In genomic region chr13:78785764-78786163, GRCh38 we compare ENCODE assay signal across 36 cellular contexts.
"Had no signal": no experiment of that assay in that cellular context is flagged by ENCODE, and none has a peak within 500 bp of the region (broad histone marks: within the 10 kb centered on the region; RNA-seq: fewer than 3 reads in every experiment).

No MANE protein-coding gene starts in this region.

- H3K27me3 Mint-ChIP-seq: activated CD4-positive, alpha-beta memory T cell treated with anti-CD3 and anti-CD28 coated beads for 36 hours had no signal

- DNase-seq: activated CD4-positive, alpha-beta memory T cell treated with anti-CD3 and anti-CD28 coated beads for 36 hours; activated CD4-positive, alpha-beta T cell treated with anti-CD3 and anti-CD28 coated beads for 36 hours; activated CD4-positive, alpha-beta T cell treated with anti-CD3 and anti-CD28 coated beads, Interleukin-2, amount 10 ng/mL, durations not matched to agents 24 days and 14 days; activated CD4-positive, CD25-positive, alpha-beta regulatory T cell; activated CD4-positive, CD25-positive, alpha-beta regulatory T cell treated with anti-CD3 and anti-CD28 coated beads, Interleukin-2, amount 50 U/mL, for 72 hours; activated CD8-positive, alpha-beta memory T cell treated with anti-CD3 and anti-CD28 coated beads, Interleukin-2, amount 10 ng/mL, durations not matched to agents 7 days and 5 days; activated CD8-positive, alpha-beta memory T cell treated with anti-CD3 and anti-CD28 coated beads, Interleukin-2, amount 50 U/mL, for 4 hours; activated CD8-positive, alpha-beta T cell treated with anti-CD3 and anti-CD28 coated beads, Interleukin-2, amount 10 ng/mL, durations not matched to agents 7 days and 5 days; activated effector memory CD4-positive, alpha-beta T cell treated with anti-CD3 and anti-CD28 coated beads, Interleukin-2, amount 50 U/mL, for 16 hours; activated naive CD4-positive, alpha-beta T cell treated with anti-CD3 and anti-CD28 coated beads for 36 hours; activated naive CD8-positive, alpha-beta T cell treated with anti-CD3 and anti-CD28 coated beads for 36 hours; activated naive CD8-positive, alpha-beta T cell treated with anti-CD3 and anti-CD28 coated beads, Interleukin-2, amount 50 U/mL, for 24 hours; activated T-cell treated with anti-CD3 and anti-CD28 coated beads, Interleukin-2, amount 50 U/mL, for 1 hour; activated T-cell treated with anti-CD3 and anti-CD28 coated beads, Interleukin-2, amount 50 U/mL, for 48 hours; adrenal gland; amygdala; aorta; body of pancreas; caudate nucleus; cortex of kidney; dermis blood vessel endothelial cell; effector CD4-positive, alpha-beta T cell; effector memory CD8-positive, alpha-beta T cell; erythroblast; foreskin keratinocyte; gastrocnemius medialis; glutamatergic neuron; heart left ventricle; T1000; WERI-Rb-1 had no signal

- H3K4me1 ChIP-seq: adrenal gland, body of pancreas, esophagus muscularis mucosa, foreskin keratinocyte, gastrocnemius medialis, heart left ventricle had no signal

- FAIRE-seq: colon had no signal

- H3K9me3 Mint-ChIP-seq: activated CD4-positive, alpha-beta memory T cell treated with anti-CD3 and anti-CD28 coated beads for 36 hours; activated CD4-positive, alpha-beta T cell treated with anti-CD3 and anti-CD28 coated beads, Interleukin-2, amount 10 ng/mL, durations not matched to agents 24 days and 14 days; activated naive CD4-positive, alpha-beta T cell treated with anti-CD3 and anti-CD28 coated beads for 36 hours; activated naive CD4-positive, alpha-beta T cell treated with anti-CD3 and anti-CD28 coated beads, Interleukin-2, amount 50 U/mL, for 24 hours; activated naive CD8-positive, alpha-beta T cell treated with anti-CD3 and anti-CD28 coated beads for 36 hours; activated naive CD8-positive, alpha-beta T cell treated with anti-CD3 and anti-CD28 coated beads, Interleukin-2, amount 50 U/mL, for 24 hours; activated T-helper 1 cell treated with anti-CD3 and anti-CD28 coated beads, Interleukin-12 subunit alpha, Interleukin-12 subunit beta, Interleukin-2, Interleukin-4 antibody, amounts not matched to agents 30 ng/mL and 10 ng/mL and 1 ng/mL, durations not matched to agents 14 hours and 24 hours and 36 hours; activated T-helper 2 cell treated with anti-CD3 and anti-CD28 coated beads, Interferon-gamma antibody, Interleukin-2, Interleukin-4, amounts not matched to agents 10 μg/mL and 5 μg/mL and 100 μg/mL, durations not matched to agents 14 hours and 24 hours and 36 hours; effector memory CD8-positive, alpha-beta T cell; T-helper 2 cell treated with Interferon-gamma antibody and Interleukin-4, amounts not matched to agents 5 μg/mL and 100 μg/mL, for 36 hours had no signal

- H3K27ac ChIP-seq: adrenal gland, body of pancreas, esophagus muscularis mucosa, foreskin keratinocyte, gastrocnemius medialis, heart left ventricle, WERI-Rb-1 had no signal

- H3K36me3 ChIP-seq: adrenal gland, esophagus muscularis mucosa, gastrocnemius medialis, heart left ventricle, WERI-Rb-1 had no signal

- H3K4me3 ChIP-seq: adrenal gland, body of pancreas, esophagus muscularis mucosa, gastrocnemius medialis, heart left ventricle had no signal

- H3K4me1 Mint-ChIP-seq: activated CD4-positive, alpha-beta T cell treated with anti-CD3 and anti-CD28 coated beads for 36 hours; activated naive CD4-positive, alpha-beta T cell treated with anti-CD3 and anti-CD28 coated beads, Interleukin-2, amount 50 U/mL, for 24 hours; activated naive CD8-positive, alpha-beta T cell treated with anti-CD3 and anti-CD28 coated beads, Interleukin-2, amount 50 U/mL, for 24 hours had no signal

- H3K4me3 Mint-ChIP-seq: activated CD4-positive, alpha-beta memory T cell treated with anti-CD3 and anti-CD28 coated beads for 36 hours; activated CD4-positive, alpha-beta T cell treated with anti-CD3 and anti-CD28 coated beads for 36 hours; activated CD4-positive, alpha-beta T cell treated with anti-CD3 and anti-CD28 coated beads, Interleukin-2, amount 10 ng/mL, durations not matched to agents 24 days and 14 days; activated CD8-positive, alpha-beta memory T cell treated with anti-CD3 and anti-CD28 coated beads, Interleukin-2, amount 10 ng/mL, durations not matched to agents 7 days and 5 days; activated CD8-positive, alpha-beta T cell treated with anti-CD3 and anti-CD28 coated beads, Interleukin-2, amount 10 ng/mL, durations not matched to agents 7 days and 5 days; activated naive CD4-positive, alpha-beta T cell treated with anti-CD3 and anti-CD28 coated beads for 36 hours; activated naive CD4-positive, alpha-beta T cell treated with anti-CD3 and anti-CD28 coated beads, Interleukin-2, amount 50 U/mL, for 24 hours; activated naive CD8-positive, alpha-beta T cell treated with anti-CD3 and anti-CD28 coated beads for 36 hours; activated naive CD8-positive, alpha-beta T cell treated with anti-CD3 and anti-CD28 coated beads, Interleukin-2, amount 50 U/mL, for 24 hours; activated T-helper 1 cell treated with anti-CD3 and anti-CD28 coated beads, Interleukin-12 subunit alpha, Interleukin-12 subunit beta, Interleukin-2, Interleukin-4 antibody, amounts not matched to agents 30 ng/mL and 10 ng/mL and 1 ng/mL, durations not matched to agents 14 hours and 24 hours and 36 hours; effector memory CD8-positive, alpha-beta T cell; T-helper 2 cell treated with Interferon-gamma antibody and Interleukin-4, amounts not matched to agents 5 μg/mL and 100 μg/mL, for 36 hours had no signal

- H3K27me3 ChIP-seq: adrenal gland, body of pancreas had no signal

- H3K27ac Mint-ChIP-seq: activated CD4-positive, alpha-beta memory T cell treated with anti-CD3 and anti-CD28 coated beads for 36 hours; activated CD4-positive, alpha-beta T cell treated with anti-CD3 and anti-CD28 coated beads for 36 hours; activated CD4-positive, alpha-beta T cell treated with anti-CD3 and anti-CD28 coated beads, Interleukin-2, amount 10 ng/mL, durations not matched to agents 24 days and 14 days; activated CD8-positive, alpha-beta memory T cell treated with anti-CD3 and anti-CD28 coated beads, Interleukin-2, amount 10 ng/mL, durations not matched to agents 7 days and 5 days; activated CD8-positive, alpha-beta T cell treated with anti-CD3 and anti-CD28 coated beads, Interleukin-2, amount 10 ng/mL, durations not matched to agents 7 days and 5 days; activated naive CD4-positive, alpha-beta T cell treated with anti-CD3 and anti-CD28 coated beads for 36 hours; activated naive CD4-positive, alpha-beta T cell treated with anti-CD3 and anti-CD28 coated beads, Interleukin-2, amount 50 U/mL, for 24 hours; activated naive CD8-positive, alpha-beta T cell treated with anti-CD3 and anti-CD28 coated beads for 36 hours; activated naive CD8-positive, alpha-beta T cell treated with anti-CD3 and anti-CD28 coated beads, Interleukin-2, amount 50 U/mL, for 24 hours; activated T-helper 1 cell treated with anti-CD3 and anti-CD28 coated beads, Interleukin-12 subunit alpha, Interleukin-12 subunit beta, Interleukin-2, Interleukin-4 antibody, amounts not matched to agents 30 ng/mL and 10 ng/mL and 1 ng/mL, durations not matched to agents 14 hours and 24 hours and 36 hours; activated T-helper 2 cell treated with anti-CD3 and anti-CD28 coated beads, Interferon-gamma antibody, Interleukin-2, Interleukin-4, amounts not matched to agents 10 μg/mL and 5 μg/mL and 100 μg/mL, durations not matched to agents 14 hours and 24 hours and 36 hours; effector memory CD8-positive, alpha-beta T cell; T-helper 2 cell treated with Interferon-gamma antibody and Interleukin-4, amounts not matched to agents 5 μg/mL and 100 μg/mL, for 36 hours had no signal

- H3K36me3 Mint-ChIP-seq: activated CD4-positive, alpha-beta memory T cell treated with anti-CD3 and anti-CD28 coated beads for 36 hours; activated CD8-positive, alpha-beta memory T cell treated with anti-CD3 and anti-CD28 coated beads, Interleukin-2, amount 10 ng/mL, durations not matched to agents 7 days and 5 days; activated naive CD4-positive, alpha-beta T cell treated with anti-CD3 and anti-CD28 coated beads, Interleukin-2, amount 50 U/mL, for 24 hours; activated naive CD8-positive, alpha-beta T cell treated with anti-CD3 and anti-CD28 coated beads for 36 hours had no signal

- H3K9me3 ChIP-seq: adrenal gland, body of pancreas, esophagus muscularis mucosa, gastrocnemius medialis, heart left ventricle had no signal

- ATAC-seq: activated CD4-positive, alpha-beta T cell treated with anti-CD3 and anti-CD28 coated beads for 36 hours; activated CD8-positive, alpha-beta memory T cell treated with anti-CD3 and anti-CD28 coated beads, Interleukin-2, amount 10 ng/mL, durations not matched to agents 7 days and 5 days; activated CD8-positive, alpha-beta T cell treated with anti-CD3 and anti-CD28 coated beads, Interleukin-2, amount 10 ng/mL, durations not matched to agents 7 days and 5 days; activated naive CD8-positive, alpha-beta T cell treated with anti-CD3 and anti-CD28 coated beads, Interleukin-2, amount 50 U/mL, for 24 hours; body of pancreas; effector memory CD8-positive, alpha-beta T cell; foreskin keratinocyte; gastrocnemius medialis; heart left ventricle had no signal
